In genomic region chr6:75427342-75427741, GRCh38 we compare ENCODE assay signal across 32 cellular contexts.
"Had no signal": no experiment of that assay in that cellular context is flagged by ENCODE, and none has a peak within 500 bp of the region (broad histone marks: within the 10 kb centered on the region; RNA-seq: fewer than 3 reads in every experiment).

No MANE protein-coding gene starts in this region.

- H3K4me3 Mint-ChIP-seq: activated B cell treated with CpG ODN at 0.5 μM for 24 hours; activated CD8-positive, alpha-beta T cell treated with anti-CD3 and anti-CD28 coated beads for 36 hours; activated naive CD4-positive, alpha-beta T cell treated with anti-CD3 and anti-CD28 coated beads for 36 hours; activated T-cell treated with anti-CD3 and anti-CD28 coated beads, Interleukin-2, amount 50 U/mL, for 24 hours; T-cell had no signal

- H3K4me3 ChIP-seq: PC-9 had no signal

- H3K27me3 Mint-ChIP-seq: activated B cell treated with CpG ODN at 0.5 μM for 24 hours; activated T-cell treated with anti-CD3 and anti-CD28 coated beads, Interleukin-2, amount 50 U/mL, for 24 hours had no signal

- DNase-seq: activated B cell treated with CpG ODN at 0.5 μM for 24 hours; activated CD4-positive, alpha-beta T cell treated with anti-CD3 and anti-CD28 coated beads for 48 hours; activated CD4-positive, alpha-beta T cell treated with anti-CD3 and anti-CD28 coated beads, Interleukin-2, amount 50 U/mL, for 4 hours; activated CD4-positive, CD25-positive, alpha-beta regulatory T cell treated with anti-CD3 and anti-CD28 coated beads, Interleukin-2, amount 50 U/mL, for 72 hours; activated CD8-positive, alpha-beta T cell treated with anti-CD3 and anti-CD28 coated beads for 36 hours; activated gamma-delta T cell treated with Interleukin-2 at 50 U/mL for 16 hours; activated naive CD4-positive, alpha-beta T cell treated with anti-CD3 and anti-CD28 coated beads for 36 hours; activated T-cell treated with anti-CD3 and anti-CD28 coated beads, Interleukin-2, amount 50 U/mL, for 24 hours; amniotic stem cell; aorta; MM.1S; NCI-H1092; NCI-H1436 treated with DMSO at 0.1 percent for 48 hours; NCI-H1694 treated with DMSO at 0.1 percent for 48 hours; NCI-H2029; NCI-H2107; NCI-H2171; NCI-H510A; NCI-H526; NCI-H748 treated with DMSO at 0.1 percent for 48 hours; NK-92 treated with Interleukin-12 subunit alpha and Interleukin-12 subunit beta, amount 100 ng/mL, for 24 hours; PC-9; SIG-M5; T-cell; T-helper 2 cell; T-helper 9 cell had no signal

- H3K4me1 Mint-ChIP-seq: activated B cell treated with CpG ODN at 0.5 μM for 24 hours had no signal

- H3K36me3 Mint-ChIP-seq: T-cell had no signal

- H3K9me3 Mint-ChIP-seq: activated CD8-positive, alpha-beta T cell treated with anti-CD3 and anti-CD28 coated beads for 36 hours; T-cell had no signal

- H3K27ac Mint-ChIP-seq: activated B cell treated with CpG ODN at 0.5 μM for 24 hours; activated CD8-positive, alpha-beta T cell treated with anti-CD3 and anti-CD28 coated beads for 36 hours; activated naive CD4-positive, alpha-beta T cell treated with anti-CD3 and anti-CD28 coated beads for 36 hours; activated naive CD4-positive, alpha-beta T cell treated with anti-CD3 and anti-CD28 coated beads, Interleukin-2, amount 50 U/mL, for 72 hours; activated T-cell treated with anti-CD3 and anti-CD28 coated beads, Interleukin-2, amount 50 U/mL, for 24 hours; T-cell had no signal

- H3K27ac ChIP-seq: KMS-11, PC-9, RWPE1, VCaP had no signal

- ATAC-seq: activated CD8-positive, alpha-beta T cell treated with anti-CD3 and anti-CD28 coated beads for 36 hours; Right ventricle myocardium inferior; SK-N-SH treated with all-trans-retinoic acid at 6 μM for 48 hours; T-cell had no signal
